Comparison of ENCODE assay signal across 1 cellular context in genomic region chr1:22915816-22916468, GRCh38.
TF ChIP-seq lines count a peak whose summit lies in the region.

No MANE protein-coding gene starts in this region.

TF ChIP-seq in GM23338, 12 proteins besides CTCF, POLR2A, EP300 and RAD21 (continued from another document):
- TF ChIP-seq ZNF331 (CRISPR knock-in tag; IDR thresholded peaks at IDR 0.05; ENCODE audit: low read depth) (no peak), NANOG (IDR thresholded peaks at IDR 0.05; ENCODE audit: borderline replicate concordance) (no peak), POLR2AphosphoS5 (IDR thresholded peaks at IDR 0.05; ENCODE audit: low read depth) (no peak), CREB1 (CRISPR knock-in tag; IDR thresholded peaks at IDR 0.05; ENCODE audit: low read depth) (no peak), STAT1 (IDR thresholded peaks at IDR 0.05; ENCODE audit: unreplicated experiment) (no peak), ZNF462 (CRISPR knock-in tag; IDR thresholded peaks at IDR 0.05) (no peak)
